In genomic region chr9:7363777-7364477, GRCh38 we compare ENCODE assay signal across 15 cellular contexts.
A peak's percentile ranks its signal among the peaks of the same experiment; 100 is the strongest.
DNase-seq lines count a peak whose midpoint lies in the region; ATAC-seq, FAIRE-seq and TF ChIP-seq lines count a peak whose summit lies in the region.
"Had no signal": no experiment of that assay in that cellular context is flagged by ENCODE, and none has a peak within 500 bp of the region (broad histone marks: within the 10 kb centered on the region; RNA-seq: fewer than 3 reads in every experiment).

No MANE protein-coding gene starts in this region.

- H3K4me1 ChIP-seq in GM23338 (ENCODE audit: insufficient read depth), result no peaks in the 10 kb centered on the region
- peaks cover 9% of the 10 kb centered on the region for H3K4me1 ChIP-seq in endodermal cell (ENCODE audit: control insufficient read depth, insufficient read depth, low read length)
- H3K4me1 ChIP-seq in HAP-1, result peaks cover 3% of the 10 kb centered on the region; the same call in 1 of the 2 replicates

- H3K27me3 ChIP-seq in GM23338 (ENCODE audit: insufficient read depth) (no peaks in the 10 kb centered on the region), endodermal cell (ENCODE audit: control insufficient read depth, insufficient read depth, low read length, poor library complexity, severe bottlenecking) (no peaks in the 10 kb centered on the region), HAP-1 (ENCODE audit: low read depth) (no peaks in the 10 kb centered on the region)

- H3K9ac ChIP-seq in endodermal cell (ENCODE audit: extremely low read depth, low read length, poor library complexity, severe bottlenecking), result no peak overlapping the region

- DNase-seq in D721Med (ENCODE audit: insufficient read length, low spot score), result peak; percentile 24
- DNase-seq in GM23338 (ENCODE audit: low spot score), result peak; percentile 5
- DNase-seq in endodermal cell, result peak; percentile 73
- DNase-seq in HAP-1 (ENCODE audit: low spot score in 2 of 2), result no peak
- no peak for DNase-seq in CD14-positive monocyte (ENCODE audit: low spot score)
- no peak for DNase-seq in activated T-cell treated with anti-CD3 and anti-CD28 coated beads, Interleukin-2, amount 50 U/mL, for 4 hours
- DNase-seq: CD8-positive, alpha-beta memory T cell; HCEC 1CT; Karpas-422; MM.1S; NCI-H1105 treated with DMSO at 0.1 percent for 48 hours; NCI-H1930; NCI-H510A treated with DMSO at 0.1 percent for 48 hours had no signal

- H3K4me3 Mint-ChIP-seq in GM23338 (no peak overlapping the region), endodermal cell (peak overlapping the region; percentile 34), nephron (no peak overlapping the region), CD14-positive monocyte (no peak overlapping the region)
- no peak overlapping the region for H3K4me3 Mint-ChIP-seq in activated T-cell treated with anti-CD3 and anti-CD28 coated beads, Interleukin-2, amount 50 U/mL, for 4 hours
- H3K4me3 Mint-ChIP-seq: CD8-positive, alpha-beta memory T cell had no signal

- H4K20me1 ChIP-seq in GM23338 (replicated peaks; ENCODE audit: insufficient read depth), result no peaks in the 10 kb centered on the region

- H3K4me1 Mint-ChIP-seq in GM23338 (peaks cover 5% of the 10 kb centered on the region; the same call in 2 of the 3 replicates), endodermal cell (peaks cover 35% of the 10 kb centered on the region), nephron (peaks cover 37% of the 10 kb centered on the region), CD14-positive monocyte (peaks cover 7% of the 10 kb centered on the region)
- H3K4me1 Mint-ChIP-seq in activated T-cell treated with anti-CD3 and anti-CD28 coated beads, Interleukin-2, amount 50 U/mL, for 4 hours (ENCODE audit: low read depth), result no peaks in the 10 kb centered on the region
- H3K4me1 Mint-ChIP-seq: CD8-positive, alpha-beta memory T cell had no signal

- H3K9me3 ChIP-seq in endodermal cell (ENCODE audit: control insufficient read depth, low read length) (no peaks in the 10 kb centered on the region), HAP-1 (no peaks in the 10 kb centered on the region)

- H3K27me3 Mint-ChIP-seq in GM23338 (ENCODE audit: insufficient read depth, low read depth, poor library complexity) (peaks cover 5% of the 10 kb centered on the region), endodermal cell (ENCODE audit: insufficient read depth) (no peaks in the 10 kb centered on the region), nephron (ENCODE audit: low read depth) (peaks cover 3% of the 10 kb centered on the region), CD14-positive monocyte (ENCODE audit: low read depth in 3 of 3) (peaks cover 0 to 4% (median 1%) of the 10 kb centered on the region in 3 donors)
- H3K27me3 Mint-ChIP-seq in activated T-cell treated with anti-CD3 and anti-CD28 coated beads, Interleukin-2, amount 50 U/mL, for 4 hours (ENCODE audit: low read depth), result no peaks in the 10 kb centered on the region

- H3K27ac Mint-ChIP-seq in GM23338, result peak overlapping the region; percentile 55; the same call in 1 of the 2 replicates
- peak overlapping the region; percentile 81 for H3K27ac Mint-ChIP-seq in endodermal cell
- peak overlapping the region; percentile 25 to 64 (median 33) for H3K27ac Mint-ChIP-seq in nephron
- peak overlapping the region in 1 of 7 donors; percentile 0 for H3K27ac Mint-ChIP-seq in CD14-positive monocyte
- H3K27ac Mint-ChIP-seq: CD8-positive, alpha-beta memory T cell had no signal

- H3K4me2 ChIP-seq in GM23338, result no peak overlapping the region

- H3K27ac ChIP-seq in GM23338 (ENCODE audit: low read depth) (no peak overlapping the region), endodermal cell (ENCODE audit: low read depth, low read length) (no peak overlapping the region)
- H3K27ac ChIP-seq: SK-N-MC had no signal

- no peaks in the 10 kb centered on the region for H3F3A ChIP-seq in GM23338 (replicated peaks; ENCODE audit: low read depth)

- TF ChIP-seq CTCF in D721Med (IDR thresholded peaks at IDR 0.05; ENCODE audit: insufficient read depth, missing control alignments) (no peak), GM23338 (conservative IDR thresholded peaks at IDR 0.05; ENCODE audit: low read depth in 2 of 2) (no peak), endodermal cell (conservative IDR thresholded peaks at IDR 0.05) (no peak), nephron (IDR thresholded peaks at IDR 0.05; ENCODE audit: unreplicated experiment in 3 of 3) (no peak), CD14-positive monocyte (IDR thresholded peaks at IDR 0.05) (no peak)

- WGBS in endodermal cell (ENCODE audit: insufficient coverage in 1 of 2, insufficient read length in 1 of 2), 2 experiments, result 78 to 97% methylated on average over 3 of the region's 4 CpGs

- H3K4me3 ChIP-seq in GM23338, result no peak overlapping the region
- peak overlapping the region; percentile 50 for H3K4me3 ChIP-seq in endodermal cell (ENCODE audit: low read length)
- H3K4me3 ChIP-seq in HAP-1, result no peak overlapping the region
- H3K4me3 ChIP-seq: SK-N-MC had no signal

- H3K36me3 Mint-ChIP-seq in GM23338 (ENCODE audit: low read depth), result no peaks in the 10 kb centered on the region
- no peaks in the 10 kb centered on the region for H3K36me3 Mint-ChIP-seq in endodermal cell (ENCODE audit: low read depth)
- no peaks in the 10 kb centered on the region for H3K36me3 Mint-ChIP-seq in nephron (ENCODE audit: low read depth)
- H3K36me3 Mint-ChIP-seq in CD14-positive monocyte, result no peaks in the 10 kb centered on the region
- no peaks in the 10 kb centered on the region for H3K36me3 Mint-ChIP-seq in activated T-cell treated with anti-CD3 and anti-CD28 coated beads, Interleukin-2, amount 50 U/mL, for 4 hours (ENCODE audit: insufficient read depth)
- H3K36me3 Mint-ChIP-seq: CD8-positive, alpha-beta memory T cell had no signal

- H3K79me2 ChIP-seq in GM23338 (replicated peaks; ENCODE audit: insufficient read depth), result no peaks in the 10 kb centered on the region

- peak; percentile 63 for ATAC-seq in GM23338
- no peak for ATAC-seq in activated T-cell treated with anti-CD3 and anti-CD28 coated beads, Interleukin-2, amount 50 U/mL, for 4 hours

- in situ Hi-C loops in HAP-1 (cut with MboI; ENCODE audit: low sequenced_read_pairs), result no loop called here

- H2AFZ ChIP-seq in GM23338, result no peak overlapping the region

- H3K9me3 Mint-ChIP-seq in GM23338, result no peaks in the 10 kb centered on the region
- no peaks in the 10 kb centered on the region for H3K9me3 Mint-ChIP-seq in endodermal cell
- no peaks in the 10 kb centered on the region for H3K9me3 Mint-ChIP-seq in nephron
- H3K9me3 Mint-ChIP-seq in CD14-positive monocyte, result peaks cover 0 to 8% (median 0%) of the 10 kb centered on the region in 7 donors
- no peaks in the 10 kb centered on the region for H3K9me3 Mint-ChIP-seq in activated T-cell treated with anti-CD3 and anti-CD28 coated beads, Interleukin-2, amount 50 U/mL, for 4 hours
- H3K9me3 Mint-ChIP-seq: CD8-positive, alpha-beta memory T cell had no signal

- intact Hi-C loops in CD14-positive monocyte (cut with micrococcal nuclease), result no loop called here

- H3K9me2 ChIP-seq in GM23338 (ENCODE audit: insufficient read depth), result no peaks in the 10 kb centered on the region

- FAIRE-seq in D721Med (lab: Jason Lieb, UNC), result no peak

- H3K36me3 ChIP-seq in GM23338 (ENCODE audit: insufficient read depth) (no peaks in the 10 kb centered on the region), endodermal cell (ENCODE audit: control insufficient read depth, insufficient read depth, low read length) (no peaks in the 10 kb centered on the region), HAP-1 (replicated peaks) (no peaks in the 10 kb centered on the region)

TF ChIP-seq in GM23338, 12 proteins besides CTCF, POLR2A, EP300 and RAD21 (continues in another document):
- no peak for TF ChIP-seq JUNB (IDR thresholded peaks at IDR 0.05; ENCODE audit: unreplicated experiment)
- TF ChIP-seq NANOG (IDR thresholded peaks at IDR 0.05; ENCODE audit: borderline replicate concordance), result no peak
- no peak for TF ChIP-seq REST (IDR thresholded peaks at IDR 0.05; ENCODE audit: unreplicated experiment)
- TF ChIP-seq ETS1 (IDR thresholded peaks at IDR 0.05), result no peak
- TF ChIP-seq EZH2 (IDR thresholded peaks at IDR 0.05; ENCODE audit: low read depth, unreplicated experiment), result no peak
- TF ChIP-seq CREB1 (CRISPR knock-in tag; IDR thresholded peaks at IDR 0.05; ENCODE audit: low read depth), result no peak
- no peak for TF ChIP-seq STAT1 (IDR thresholded peaks at IDR 0.05; ENCODE audit: unreplicated experiment)

Comparison
In these comparisons a context has a peak if more than half of its experiments do, and no peak if none do; other contexts are left out.
1. DNase-seq: peak in D721Med (single experiment), GM23338 (single experiment) and endodermal cell (single experiment); none in HAP-1 (0 of 2), CD14-positive monocyte (single experiment) and activated T-cell treated with anti-CD3 and anti-CD28 coated beads, Interleukin-2, amount 50 U/mL, for 4 hours (single experiment).